Comparison of ENCODE assay signal across 8 cellular contexts in genomic region chr10:32446701-32447406, GRCh38. TPM values are rescaled to one million over a fixed set of nuclear protein-coding genes. Genes with fewer than 3 reads are reported as not detected.
A peak's percentile ranks its signal among the peaks of the same experiment; 100 is the strongest.
DNase-seq lines count a peak whose midpoint lies in the region; ATAC-seq and TF ChIP-seq lines count a peak whose summit lies in the region.

No MANE protein-coding gene starts in this region.

- WGBS in heart left ventricle, 4 donors = 7 to 25% (median 12%) methylated on average over 12 of the region's 12 CpGs
- WGBS in prostate gland = 3% methylated on average over 12 of the region's 12 CpGs

- H3K36me3 Mint-ChIP-seq in activated naive CD4-positive, alpha-beta T cell treated with anti-CD3 and anti-CD28 coated beads, Interleukin-2, amount 50 U/mL, for 72 hours = peaks cover 4 to 14% of the 10 kb centered on the region in 2 donors

- no peak for TF ChIP-seq CTCF in heart left ventricle (IDR thresholded peaks at IDR 0.05)
- no peak for TF ChIP-seq CTCF in prostate gland (IDR thresholded peaks at IDR 0.05)

- H3K27ac ChIP-seq in heart left ventricle (peak overlapping the region; percentile 89 to 99 (median 96)), prostate gland (peak overlapping the region; percentile 92 to 95)

- H3K4me3 ChIP-seq in heart left ventricle = peak overlapping the region; percentile 43 to 91 (median 70)
- H3K4me3 ChIP-seq in prostate gland = peak overlapping the region; percentile 42 to 49

- H3K27ac Mint-ChIP-seq in activated naive CD4-positive, alpha-beta T cell treated with anti-CD3 and anti-CD28 coated beads, Interleukin-2, amount 50 U/mL, for 72 hours = peak overlapping the region; percentile 94 to 98

- peaks cover 0 to 7% (median 0%) of the 10 kb centered on the region in 12 donors for H3K9me3 ChIP-seq in heart left ventricle
- no peaks in the 10 kb centered on the region for H3K9me3 ChIP-seq in prostate gland

- peak; percentile 0 to 13 for DNase-seq in NCI-H524 (lab: John Stamatoyannopoulos, UW)
- no peak for DNase-seq in NCI-H524 treated with DMSO at 0.1 percent for 48 hours (lab: John Stamatoyannopoulos, UW)
- DNase-seq in LHCN-M2 (ENCODE audit: low read depth) = peak; percentile 45
- no peak for DNase-seq in activated naive CD4-positive, alpha-beta T cell treated with anti-CD3 and anti-CD28 coated beads, Interleukin-2, amount 50 U/mL, for 72 hours (ENCODE audit: low spot score in 2 of 2)
- no peak for DNase-seq in heart left ventricle
- no peak for DNase-seq in prostate gland (ENCODE audit: low spot score)

- intact Hi-C loops in heart left ventricle (cut with DNase I) = loop anchor here in 9 of 10 donors (1.0 to 10.0 kb wide), 9 partner anchors 34 to 538 kb away; no protein-coding TSS in a partner anchor
- intact Hi-C loops in prostate gland (cut with DNase I) = loop anchor here (2.0 to 5.0 kb wide), 2 partner anchors 68 to 190 kb away; no protein-coding TSS in a partner anchor

- H3K27me3 ChIP-seq in heart left ventricle (no peaks in the 10 kb centered on the region), prostate gland (replicated peaks; ENCODE audit: insufficient read depth) (no peaks in the 10 kb centered on the region)

- peaks cover 0 to 4% (median 0%) of the 10 kb centered on the region in 9 donors for H3K36me3 ChIP-seq in heart left ventricle
- H3K36me3 ChIP-seq in prostate gland = no peaks in the 10 kb centered on the region

- peaks cover 0 to 17% (median 2%) of the 10 kb centered on the region in 12 donors for H3K4me1 ChIP-seq in heart left ventricle
- H3K4me1 ChIP-seq in prostate gland (replicated peaks) = no peaks in the 10 kb centered on the region

- no peak for ATAC-seq in activated naive CD4-positive, alpha-beta T cell treated with anti-CD3 and anti-CD28 coated beads, Interleukin-2, amount 50 U/mL, for 72 hours
- peak in 3 of 4 donors; percentile 23 to 49 (median 39) for ATAC-seq in heart left ventricle
- ATAC-seq in GM19397 (IDR thresholded peaks at IDR 0.05; ENCODE audit: unreplicated experiment) = no peak
- ATAC-seq in HG03045 (IDR thresholded peaks at IDR 0.05; ENCODE audit: unreplicated experiment) = no peak

- no peaks in the 10 kb centered on the region for H3K9me3 Mint-ChIP-seq in activated naive CD4-positive, alpha-beta T cell treated with anti-CD3 and anti-CD28 coated beads, Interleukin-2, amount 50 U/mL, for 72 hours

- no peak for TF ChIP-seq POLR2A in heart left ventricle (IDR thresholded peaks at IDR 0.05)
- no peak for TF ChIP-seq POLR2A in prostate gland (IDR thresholded peaks at IDR 0.05)

RNA-seq across cellular contexts. Expression of gene CCDC7, which starts 0.9 kb away (rescaled TPM):
- total RNA-seq in LHCN-M2 (2014; rRNA removed) (8.7 and 9.7 TPM in 2 replicates), heart left ventricle (10 to 100 TPM in 8 of 9 donors, 1 to 10 TPM in 1; 6.6 to 41.3 (median 24.9) TPM), prostate gland (10 to 100 TPM; 12.9 to 19.8 TPM)
- polyA plus RNA-seq in LHCN-M2 (2012) = 0.64 TPM
- total RNA-seq in activated naive CD4-positive, alpha-beta T cell treated with anti-CD3 and anti-CD28 coated beads, Interleukin-2, amount 50 U/mL, for 72 hours = 10 to 100 TPM in 1 of 2 donors, 1 to 10 TPM in 1; 7.1 to 16.7 TPM
- 1 to 10 TPM; 1.5 to 1.8 TPM for polyA plus RNA-seq in heart left ventricle

Comparison
In these comparisons a context has a peak if more than half of its experiments do, and no peak if none do; other contexts are left out.
1. DNase-seq: peak in NCI-H524 (2 of 2) and LHCN-M2 (single experiment); none in NCI-H524 treated with DMSO at 0.1 percent for 48 hours (single experiment), activated naive CD4-positive, alpha-beta T cell treated with anti-CD3 and anti-CD28 coated beads, Interleukin-2, amount 50 U/mL, for 72 hours (0 of 2), heart left ventricle (0 of 5) and prostate gland (single experiment).
2. ATAC-seq: peak in heart left ventricle (3 of 4); none in activated naive CD4-positive, alpha-beta T cell treated with anti-CD3 and anti-CD28 coated beads, Interleukin-2, amount 50 U/mL, for 72 hours (0 of 2), GM19397 (single experiment) and HG03045 (single experiment).